ENCODE assay signal across 8 cellular contexts in the genomic region with DNA sequence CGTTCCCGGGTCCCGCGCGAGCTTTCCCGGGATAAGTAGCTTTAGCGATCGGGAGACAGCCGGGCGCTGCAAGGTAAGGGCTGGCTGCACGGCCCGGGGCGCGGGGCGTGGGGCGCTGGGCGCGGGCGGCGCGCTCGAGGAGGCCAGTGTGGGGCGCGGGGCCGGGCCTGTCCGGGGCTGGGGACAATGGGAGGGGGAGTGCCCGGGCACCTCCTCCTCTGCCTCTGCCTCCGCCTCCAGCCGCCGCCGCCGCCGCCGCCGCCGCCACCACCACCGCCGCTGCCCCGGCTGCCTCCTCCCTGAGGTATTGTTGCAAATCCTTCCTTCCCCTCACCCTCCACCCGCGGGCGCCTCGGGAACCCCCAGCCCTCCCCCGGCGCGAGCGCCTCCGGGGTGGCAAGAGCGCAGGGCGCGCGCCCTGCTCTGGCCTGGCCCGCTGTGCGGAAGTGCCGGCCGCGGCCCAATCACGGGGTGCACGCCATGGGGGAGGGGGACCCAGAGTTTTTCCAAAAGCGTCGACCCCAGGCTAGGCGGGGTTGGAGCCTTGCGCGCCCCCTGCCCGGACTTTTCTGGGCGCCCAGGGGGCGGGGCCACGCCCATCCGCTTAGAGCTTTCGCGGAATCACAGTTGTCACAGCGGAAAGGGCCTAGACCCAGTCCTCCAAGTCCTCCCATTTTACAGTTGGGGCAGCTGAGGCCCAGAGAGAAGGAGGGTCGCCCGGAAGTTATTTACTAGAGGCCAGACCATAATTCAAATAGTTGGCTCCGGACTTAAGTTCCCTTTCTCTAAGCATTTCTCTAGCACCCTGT. TPM values are rescaled to one million over a fixed set of nuclear protein-coding genes. Genes with fewer than 3 reads are reported as not detected.
DNase-seq lines count a peak whose midpoint lies in the region; ATAC-seq and TF ChIP-seq lines count a peak whose summit lies in the region.

A gene with protein sequence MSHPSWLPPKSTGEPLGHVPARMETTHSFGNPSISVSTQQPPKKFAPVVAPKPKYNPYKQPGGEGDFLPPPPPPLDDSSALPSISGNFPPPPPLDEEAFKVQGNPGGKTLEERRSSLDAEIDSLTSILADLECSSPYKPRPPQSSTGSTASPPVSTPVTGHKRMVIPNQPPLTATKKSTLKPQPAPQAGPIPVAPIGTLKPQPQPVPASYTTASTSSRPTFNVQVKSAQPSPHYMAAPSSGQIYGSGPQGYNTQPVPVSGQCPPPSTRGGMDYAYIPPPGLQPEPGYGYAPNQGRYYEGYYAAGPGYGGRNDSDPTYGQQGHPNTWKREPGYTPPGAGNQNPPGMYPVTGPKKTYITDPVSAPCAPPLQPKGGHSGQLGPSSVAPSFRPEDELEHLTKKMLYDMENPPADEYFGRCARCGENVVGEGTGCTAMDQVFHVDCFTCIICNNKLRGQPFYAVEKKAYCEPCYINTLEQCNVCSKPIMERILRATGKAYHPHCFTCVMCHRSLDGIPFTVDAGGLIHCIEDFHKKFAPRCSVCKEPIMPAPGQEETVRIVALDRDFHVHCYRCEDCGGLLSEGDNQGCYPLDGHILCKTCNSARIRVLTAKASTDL (plus strand): TSS at position 209 of the 809 bp plus-strand sequence. CDS start 251,964 bp downstream, outside the sequence.

- peak within 1 kb of the TSS; percentile 88 for H3K4me3 Mint-ChIP-seq in CD8-positive, alpha-beta T cell
- H3K4me3 Mint-ChIP-seq in activated naive CD8-positive, alpha-beta T cell, result peak within 1 kb of the TSS; percentile 89

- no peaks in the 10 kb centered on the region for H3K27me3 ChIP-seq in CD8-positive, alpha-beta T cell (ENCODE audit: insufficient read depth, low read length)
- H3K27me3 ChIP-seq in parathyroid adenoma (ENCODE audit: control insufficient read depth, insufficient read depth, low read length), result no peaks in the 10 kb centered on the region
- H3K27me3 ChIP-seq in thymus (ENCODE audit: control insufficient read depth, insufficient read depth), result no peaks in the 10 kb centered on the region

- no peak for TF ChIP-seq CTCF in CD8-positive, alpha-beta T cell (IDR thresholded peaks at IDR 0.05)
- TF ChIP-seq CTCF in parathyroid adenoma (IDR thresholded peaks at IDR 0.05), result no peak

- no peaks in the 10 kb centered on the region for H3K27me3 Mint-ChIP-seq in CD8-positive, alpha-beta T cell (ENCODE audit: low read depth)
- no peaks in the 10 kb centered on the region for H3K27me3 Mint-ChIP-seq in activated naive CD8-positive, alpha-beta T cell

- intact Hi-C loops in CD8-positive, alpha-beta T cell (cut with DNase I, micrococcal nuclease), result loop anchor here (1.0 to 10.0 kb wide), 7 partner anchors 15 to 991 kb away; a partner anchor contains a TSS
- intact Hi-C loops in head of caudate nucleus (cut with DNase I), result no loop called here

- under 1% methylated on average over 75 of the region's 75 CpGs for WGBS in thymus

- CTCF ChIA-PET in CD8-positive, alpha-beta T cell (lab: Charles Lee), result interaction anchor here (0.9 to 4.3 kb wide), 2 partner anchors 46 to 414 kb away, joined by 3 to 15 read pairs; no protein-coding TSS in a partner anchor

- no peaks in the 10 kb centered on the region for H3K9me3 ChIP-seq in CD8-positive, alpha-beta T cell (ENCODE audit: low read length)
- H3K9me3 ChIP-seq in parathyroid adenoma (ENCODE audit: control insufficient read depth, low read length) (no peaks in the 10 kb centered on the region), thymus (ENCODE audit: control insufficient read depth) (no peaks in the 10 kb centered on the region)

- H3K4me3 ChIP-seq in CD8-positive, alpha-beta T cell (ENCODE audit: low read depth, low read length), result peak within 1 kb of the TSS; percentile 72
- H3K4me3 ChIP-seq in parathyroid adenoma (ENCODE audit: low read depth, low read length) (peak within 1 kb of the TSS; percentile 85), thymus (ENCODE audit: low read length) (peak within 1 kb of the TSS; percentile 91)

- peak within 1 kb of the TSS; percentile 81 for H3K9ac ChIP-seq in parathyroid adenoma

- ATAC-seq in CD8-positive, alpha-beta T cell, result peak; percentile 84
- peak; percentile 85 for ATAC-seq in GM19452 (IDR thresholded peaks at IDR 0.05; ENCODE audit: unreplicated experiment)

- peak within 1 kb of the TSS; percentile 64 for H3K27ac ChIP-seq in CD8-positive, alpha-beta T cell (ENCODE audit: low read depth, low read length)
- H3K27ac ChIP-seq in parathyroid adenoma (peak within 1 kb of the TSS; percentile 80), thymus (ENCODE audit: low read depth) (peak within 1 kb of the TSS; percentile 96)

- peaks cover 27% of the 10 kb centered on the region for H3K4me1 ChIP-seq in CD8-positive, alpha-beta T cell (ENCODE audit: insufficient read depth, low read length)
- H3K4me1 ChIP-seq in parathyroid adenoma, result peaks cover 14% of the 10 kb centered on the region
- peaks cover 41% of the 10 kb centered on the region for H3K4me1 ChIP-seq in thymus (ENCODE audit: control insufficient read depth, insufficient read depth, low read length)

- peak within 1 kb of the TSS; percentile 97 for H2AFZ ChIP-seq in parathyroid adenoma

- H3K4me1 Mint-ChIP-seq in CD8-positive, alpha-beta T cell (ENCODE audit: low read depth), result peaks cover 52% of the 10 kb centered on the region
- peaks cover 59% of the 10 kb centered on the region for H3K4me1 Mint-ChIP-seq in activated naive CD8-positive, alpha-beta T cell (ENCODE audit: low read depth)

- no peaks in the 10 kb centered on the region for H3K9me3 Mint-ChIP-seq in CD8-positive, alpha-beta T cell
- no peaks in the 10 kb centered on the region for H3K9me3 Mint-ChIP-seq in activated naive CD8-positive, alpha-beta T cell (ENCODE audit: low read depth)

- peak; percentile 60 to 87 (median 76) for DNase-seq in CD8-positive, alpha-beta T cell
- DNase-seq in HK-2 (ENCODE audit: unreplicated experiment), result peak; percentile 94
- peak; percentile 30 for DNase-seq in SKM-1 (lab: John Stamatoyannopoulos, UW; ENCODE audit: unreplicated experiment)
- peak; percentile 25 to 87 (median 71) for DNase-seq in head of caudate nucleus

- H3K36me3 Mint-ChIP-seq in CD8-positive, alpha-beta T cell, result no peaks in the 10 kb centered on the region
- H3K36me3 Mint-ChIP-seq in activated naive CD8-positive, alpha-beta T cell, result peaks cover 2% of the 10 kb centered on the region

- peak within 1 kb of the TSS; percentile 75 for H3K4me2 ChIP-seq in parathyroid adenoma (ENCODE audit: low read length)

- H3K27ac Mint-ChIP-seq in CD8-positive, alpha-beta T cell, result peak within 1 kb of the TSS; percentile 90
- H3K27ac Mint-ChIP-seq in activated naive CD8-positive, alpha-beta T cell, result peak within 1 kb of the TSS; percentile 90

- no peaks in the 10 kb centered on the region for H3K79me2 ChIP-seq in parathyroid adenoma

- H3K36me3 ChIP-seq in CD8-positive, alpha-beta T cell (ENCODE audit: insufficient read depth, low read length), result no peaks in the 10 kb centered on the region
- no peaks in the 10 kb centered on the region for H3K36me3 ChIP-seq in parathyroid adenoma (ENCODE audit: control insufficient read depth, insufficient read depth, low read length)
- no peaks in the 10 kb centered on the region for H3K36me3 ChIP-seq in thymus (ENCODE audit: control insufficient read depth, insufficient read depth)

- POLR2A ChIA-PET in CD8-positive, alpha-beta T cell (lab: Charles Lee), result interaction anchor here (0.6 to 2.2 kb wide), 5 partner anchors 10 to 408 kb away, joined by 3 to 8 read pairs (median 3); a partner anchor contains a TSS

RNA-seq across cellular contexts. Expression of the gene that starts here (rescaled TPM):
- 10 to 100 TPM; 35.2 to 37.0 TPM for total RNA-seq in CD8-positive, alpha-beta T cell
- 6.5 TPM for polyA plus RNA-seq in thymus

Comparison
In these comparisons a context has a peak if more than half of its experiments do, and no peak if none do; other contexts are left out.
1. Peak in every context shown above with its lines: DNase-seq, ATAC-seq, H3K4me3 ChIP-seq and H3K27ac ChIP-seq.
2. DNase-seq: peak in every context shown above with its lines; median percentile 94 in HK-2; 76 in CD8-positive, alpha-beta T cell; 71 in head of caudate nucleus; 30 in SKM-1.